ENCODE assay signal across 36 cellular contexts in genomic region chr4:40401096-40401495, GRCh38.
"Had no signal": no experiment of that assay in that cellular context is flagged by ENCODE, and none has a peak within 500 bp of the region (broad histone marks: within the 10 kb centered on the region; RNA-seq: fewer than 3 reads in every experiment).

No MANE protein-coding gene starts in this region.

- ATAC-seq: activated naive CD4-positive, alpha-beta T cell treated with anti-CD3 and anti-CD28 coated beads, Interleukin-2, amount 50 U/mL, for 72 hours; activated T-cell treated with anti-CD3 and anti-CD28 coated beads, Interleukin-2, amount 50 U/mL, for 4 hours; activated T-cell treated with anti-CD3 and anti-CD28 coated beads, Interleukin-2, amount 50 U/mL, for 72 hours; activated T-helper 17 cell treated with anti-CD3 and anti-CD28 coated beads, Interleukin-2, amount 50 U/mL, for 72 hours; body of pancreas had no signal

- H3K9me3 Mint-ChIP-seq: activated naive CD4-positive, alpha-beta T cell treated with anti-CD3 and anti-CD28 coated beads, Interleukin-2, amount 50 U/mL, for 24 hours; activated naive CD4-positive, alpha-beta T cell treated with anti-CD3 and anti-CD28 coated beads, Interleukin-2, amount 50 U/mL, for 72 hours; activated T-cell treated with anti-CD3 and anti-CD28 coated beads, Interleukin-2, amount 50 U/mL, for 24 hours; activated T-cell treated with anti-CD3 and anti-CD28 coated beads, Interleukin-2, amount 50 U/mL, for 4 hours; activated T-helper 17 cell treated with anti-CD3 and anti-CD28 coated beads, Interleukin-2, amount 50 U/mL, for 72 hours; central memory CD8-positive, alpha-beta T cell had no signal

- H3K4me1 ChIP-seq: ascending aorta had no signal

- H3K27ac Mint-ChIP-seq: activated naive CD4-positive, alpha-beta T cell treated with anti-CD3 and anti-CD28 coated beads for 36 hours; activated naive CD4-positive, alpha-beta T cell treated with anti-CD3 and anti-CD28 coated beads, Interleukin-2, amount 10 ng/mL, durations not matched to agents 7 days and 5 days; activated naive CD4-positive, alpha-beta T cell treated with anti-CD3 and anti-CD28 coated beads, Interleukin-2, amount 50 U/mL, for 24 hours; activated naive CD4-positive, alpha-beta T cell treated with anti-CD3 and anti-CD28 coated beads, Interleukin-2, amount 50 U/mL, for 72 hours; activated naive CD8-positive, alpha-beta T cell; activated naive CD8-positive, alpha-beta T cell treated with anti-CD3 and anti-CD28 coated beads for 36 hours; activated T-cell treated with anti-CD3 and anti-CD28 coated beads, Interleukin-2, amount 50 U/mL, for 24 hours; activated T-cell treated with anti-CD3 and anti-CD28 coated beads, Interleukin-2, amount 50 U/mL, for 72 hours; activated T-helper 1 cell treated with anti-CD3 and anti-CD28 coated beads, Interleukin-12 subunit alpha, Interleukin-12 subunit beta, Interleukin-2, Interleukin-4 antibody, amounts not matched to agents 30 ng/mL and 10 ng/mL and 1 ng/mL, durations not matched to agents 14 hours and 24 hours and 36 hours; activated T-helper 17 cell treated with anti-CD3 and anti-CD28 coated beads, Interleukin-2, amount 50 U/mL, for 72 hours; activated T-helper 2 cell treated with anti-CD3 and anti-CD28 coated beads, Interferon-gamma antibody, Interleukin-2, Interleukin-4, amounts not matched to agents 10 μg/mL and 5 μg/mL and 100 μg/mL, durations not matched to agents 14 hours and 24 hours and 36 hours; brain had no signal

- H3K36me3 ChIP-seq: adrenal gland, ascending aorta, brain microvascular endothelial cell, breast epithelium, cardiac muscle cell had no signal

- DNase-seq: activated effector memory CD4-positive, alpha-beta T cell treated with anti-CD3 and anti-CD28 coated beads, Interleukin-2, amount 50 U/mL, for 16 hours; activated effector memory CD4-positive, alpha-beta T cell treated with Interleukin-2 at 50 U/mL for 16 hours; activated gamma-delta T cell; activated gamma-delta T cell treated with Interleukin-2 at 50 U/mL for 16 hours; activated naive CD4-positive, alpha-beta T cell; activated naive CD4-positive, alpha-beta T cell treated with anti-CD3 and anti-CD28 coated beads for 36 hours; activated naive CD4-positive, alpha-beta T cell treated with anti-CD3 and anti-CD28 coated beads, Interleukin-2, amount 10 ng/mL, durations not matched to agents 7 days and 5 days; activated naive CD4-positive, alpha-beta T cell treated with anti-CD3 and anti-CD28 coated beads, Interleukin-2, amount 50 U/mL, for 16 hours; activated naive CD4-positive, alpha-beta T cell treated with Interleukin-2 at 50 U/mL for 16 hours; activated naive CD8-positive, alpha-beta T cell treated with anti-CD3 and anti-CD28 coated beads for 36 hours; activated T-cell treated with anti-CD3 and anti-CD28 coated beads, Interleukin-2, amount 50 U/mL, for 1 hour; activated T-cell treated with anti-CD3 and anti-CD28 coated beads, Interleukin-2, amount 50 U/mL, for 24 hours; activated T-cell treated with anti-CD3 and anti-CD28 coated beads, Interleukin-2, amount 50 U/mL, for 4 hours; activated T-cell treated with anti-CD3 and anti-CD28 coated beads, Interleukin-2, amount 50 U/mL, for 48 hours; activated T-cell treated with anti-CD3 and anti-CD28 coated beads, Interleukin-2, amount 50 U/mL, for 72 hours; adrenal gland; amniotic stem cell; amygdala; anterior cingulate cortex; aorta; body of pancreas; brain microvascular endothelial cell; caudate nucleus; central memory CD4-positive, alpha-beta T cell; cerebellar nuclear complex had no signal

- H3K4me3 Mint-ChIP-seq: activated naive CD4-positive, alpha-beta T cell treated with anti-CD3 and anti-CD28 coated beads for 36 hours; activated naive CD4-positive, alpha-beta T cell treated with anti-CD3 and anti-CD28 coated beads, Interleukin-2, amount 10 ng/mL, durations not matched to agents 7 days and 5 days; activated naive CD4-positive, alpha-beta T cell treated with anti-CD3 and anti-CD28 coated beads, Interleukin-2, amount 50 U/mL, for 24 hours; activated naive CD8-positive, alpha-beta T cell; activated naive CD8-positive, alpha-beta T cell treated with anti-CD3 and anti-CD28 coated beads for 36 hours; activated T-cell treated with anti-CD3 and anti-CD28 coated beads, Interleukin-2, amount 50 U/mL, for 24 hours; activated T-cell treated with anti-CD3 and anti-CD28 coated beads, Interleukin-2, amount 50 U/mL, for 4 hours; activated T-cell treated with anti-CD3 and anti-CD28 coated beads, Interleukin-2, amount 50 U/mL, for 72 hours; activated T-helper 1 cell treated with anti-CD3 and anti-CD28 coated beads, Interleukin-12 subunit alpha, Interleukin-12 subunit beta, Interleukin-2, Interleukin-4 antibody, amounts not matched to agents 30 ng/mL and 10 ng/mL and 1 ng/mL, durations not matched to agents 14 hours and 24 hours and 36 hours; activated T-helper 17 cell treated with anti-CD3 and anti-CD28 coated beads, Interleukin-2, amount 50 U/mL, for 72 hours; brain; central memory CD8-positive, alpha-beta T cell had no signal

- H3K36me3 Mint-ChIP-seq: brain had no signal

- H3K9me3 ChIP-seq: adrenal gland, ascending aorta, body of pancreas, breast epithelium had no signal

- H3K4me3 ChIP-seq: adrenal gland, ascending aorta, body of pancreas, breast epithelium, cardiac muscle cell had no signal

- H3K27ac ChIP-seq: adrenal gland, ascending aorta, body of pancreas, brain microvascular endothelial cell, breast epithelium, cardiac muscle cell had no signal

- H3K27me3 Mint-ChIP-seq: activated naive CD4-positive, alpha-beta T cell treated with anti-CD3 and anti-CD28 coated beads, Interleukin-2, amount 50 U/mL, for 24 hours; activated naive CD8-positive, alpha-beta T cell; activated naive CD8-positive, alpha-beta T cell treated with anti-CD3 and anti-CD28 coated beads for 36 hours; activated T-cell treated with anti-CD3 and anti-CD28 coated beads, Interleukin-2, amount 50 U/mL, for 24 hours; activated T-helper 17 cell treated with anti-CD3 and anti-CD28 coated beads, Interleukin-2, amount 50 U/mL, for 72 hours; brain had no signal

- H3K27me3 ChIP-seq: adrenal gland, ascending aorta, body of pancreas, brain microvascular endothelial cell, breast epithelium, cardiac muscle cell had no signal

- H3K4me1 Mint-ChIP-seq: activated naive CD4-positive, alpha-beta T cell treated with anti-CD3 and anti-CD28 coated beads, Interleukin-2, amount 10 ng/mL, durations not matched to agents 7 days and 5 days; activated naive CD4-positive, alpha-beta T cell treated with anti-CD3 and anti-CD28 coated beads, Interleukin-2, amount 50 U/mL, for 24 hours; activated naive CD8-positive, alpha-beta T cell treated with anti-CD3 and anti-CD28 coated beads for 36 hours; activated T-helper 17 cell treated with anti-CD3 and anti-CD28 coated beads, Interleukin-2, amount 50 U/mL, for 72 hours; central memory CD8-positive, alpha-beta T cell had no signal
